Comparison of ENCODE assay signal across 14 cellular contexts in genomic region chr6:35634316-35634715, GRCh38. TPM values are rescaled to one million over a fixed set of nuclear protein-coding genes. Genes with fewer than 3 reads are reported as not detected.
DNase-seq lines count a peak whose midpoint lies in the region; TF ChIP-seq lines count a peak whose summit lies in the region.
"Had no signal": no experiment of that assay in that cellular context is flagged by ENCODE, and none has a peak within 500 bp of the region (broad histone marks: within the 10 kb centered on the region; RNA-seq: fewer than 3 reads in every experiment).

No MANE protein-coding gene starts in this region.

- DNase-seq in AG20443 (ENCODE audit: low spot score) (peak; percentile 24), GM23248 (peak; percentile 2), dermis microvascular lymphatic vessel endothelial cell (ENCODE audit: low read depth in 2 of 2) (peak; percentile 27 to 60), mesothelial cell of epicardium (ENCODE audit: low spot score in 2 of 2, unreplicated experiment in 2 of 2) (no peak), GOT3 (lab: John Stamatoyannopoulos, UW) (no peak), NCI-H2029 (lab: John Stamatoyannopoulos, UW) (no peak), NK-92 (lab: John Stamatoyannopoulos, UW; ENCODE audit: unreplicated experiment) (no peak), NCI-H1694 treated with DMSO at 0.1 percent for 48 hours (lab: John Stamatoyannopoulos, UW) (no peak)
- DNase-seq: activated T-cell treated with anti-CD3 and anti-CD28 coated beads, Interleukin-2, amount 50 U/mL, for 4 hours; brain microvascular endothelial cell; GDM1; NCI-H1105; NCI-H524 treated with DMSO at 0.1 percent for 48 hours had no signal

- no peak overlapping the region for H3K4me2 ChIP-seq in GM23248 (ENCODE audit: unreplicated experiment)

- WGBS in GM23248 (ENCODE audit: low coverage in 1 of 2, low lambda C conversion rate in 2 of 2, missing lambda C conversion rate in 2 of 2), 2 experiments: 28 to 39% methylated on average over 2 of the region's 2 CpGs

- H3K4me1 ChIP-seq in GM23248 (ENCODE audit: insufficient read depth): no peaks in the 10 kb centered on the region

- H3K9ac ChIP-seq in GM23248: no peak overlapping the region

- no peak overlapping the region for H3K4me3 Mint-ChIP-seq in mesothelial cell of epicardium
- H3K4me3 Mint-ChIP-seq: activated T-cell treated with anti-CD3 and anti-CD28 coated beads, Interleukin-2, amount 50 U/mL, for 4 hours had no signal

- H3K79me2 ChIP-seq in GM23248 (ENCODE audit: insufficient read depth): no peaks in the 10 kb centered on the region

- no peaks in the 10 kb centered on the region for H4K20me1 ChIP-seq in GM23248 (ENCODE audit: insufficient read depth)

- H3K4me1 Mint-ChIP-seq in mesothelial cell of epicardium: peaks cover 3% of the 10 kb centered on the region

- no peak for TF ChIP-seq CTCF in mesothelial cell of epicardium (IDR thresholded peaks at IDR 0.05; ENCODE audit: unreplicated experiment)

- H3K9me3 ChIP-seq in GM23248 (ENCODE audit: low read depth): no peaks in the 10 kb centered on the region

- H3K9me3 Mint-ChIP-seq in mesothelial cell of epicardium: no peaks in the 10 kb centered on the region
- H3K9me3 Mint-ChIP-seq: activated T-cell treated with anti-CD3 and anti-CD28 coated beads, Interleukin-2, amount 50 U/mL, for 4 hours had no signal

- no peak overlapping the region for H3K4me3 ChIP-seq in GM23248
- H3K4me3 ChIP-seq: skin epidermis had no signal

- no peaks in the 10 kb centered on the region for H3F3A ChIP-seq in GM23248 (ENCODE audit: insufficient read depth)

- H3K27ac Mint-ChIP-seq in mesothelial cell of epicardium: peak overlapping the region; percentile 19

- H3K27me3 Mint-ChIP-seq in mesothelial cell of epicardium (ENCODE audit: low read depth): no peaks in the 10 kb centered on the region

- H3K36me3 Mint-ChIP-seq in mesothelial cell of epicardium: peaks cover 3% of the 10 kb centered on the region

- no peak overlapping the region for H3K27ac ChIP-seq in GM23248
- H3K27ac ChIP-seq: brain microvascular endothelial cell had no signal

- H2AFZ ChIP-seq in GM23248: peak overlapping the region; percentile 51; the same call in 1 of the 2 replicates

- no peaks in the 10 kb centered on the region for H3K36me3 ChIP-seq in GM23248 (ENCODE audit: low read depth)

- in situ Hi-C loops in GM23248 (cut with MboI): no loop called here

- H3K27me3 ChIP-seq in GM23248 (replicated peaks; ENCODE audit: insufficient read depth): no peaks in the 10 kb centered on the region
- H3K27me3 ChIP-seq: brain microvascular endothelial cell had no signal

- H3K9me2 ChIP-seq in GM23248 (ENCODE audit: insufficient read depth): no peaks in the 10 kb centered on the region

RNA-seq across cellular contexts. Expression of gene FKBP5, which starts 54.4 kb away (rescaled TPM):
- total RNA-seq in GM23248 (2014; rRNA removed; shearing (Covaris generic)): 1.9 and 3.6 TPM in 2 replicates
- polyA plus RNA-seq in GM23248 (2016; fragmentation: Nextera tagmentation; extraction: Ambion mirVana): 6.3 and 6.9 TPM in 2 replicates
- total RNA-seq in dermis microvascular lymphatic vessel endothelial cell (37.9 and 40.3 TPM in 2 replicates), mesothelial cell of epicardium (7.3 to 7.6 TPM (median 7.3 TPM) in 3 replicates)

Comparison
In these comparisons a context has a peak if more than half of its experiments do, and no peak if none do; other contexts are left out.
1. DNase-seq: peak in AG20443 (single experiment), GM23248 (single experiment) and dermis microvascular lymphatic vessel endothelial cell (2 of 2); none in mesothelial cell of epicardium (0 of 2), GOT3 (single experiment), NCI-H2029 (single experiment), NK-92 (single experiment) and NCI-H1694 treated with DMSO at 0.1 percent for 48 hours (single experiment).